17 cellular contexts compared by ENCODE assay signal in the genomic region with DNA sequence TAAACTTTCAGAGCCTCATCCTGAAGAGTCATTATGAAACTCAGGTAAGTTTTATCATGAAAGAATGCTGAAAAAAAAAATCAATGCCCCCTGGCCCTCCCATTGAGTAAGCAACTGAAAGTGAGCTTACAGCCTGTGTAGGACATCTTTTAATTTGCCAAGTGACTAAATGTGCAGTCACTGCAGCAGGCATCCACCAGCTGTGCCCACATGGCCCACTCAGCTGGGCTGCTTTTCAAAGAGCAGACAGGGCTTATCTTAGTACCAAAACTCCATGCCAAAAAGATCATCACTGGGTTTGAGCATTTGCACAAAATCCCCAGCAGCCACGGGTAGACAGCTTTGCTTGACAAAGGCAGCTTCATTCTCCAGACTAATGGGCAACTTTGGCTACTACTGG.
DNase-seq lines count a peak whose midpoint lies in the region; ATAC-seq and TF ChIP-seq lines count a peak whose summit lies in the region.
"Had no signal": no experiment of that assay in that cellular context is flagged by ENCODE, and none has a peak within 500 bp of the region (broad histone marks: within the 10 kb centered on the region; RNA-seq: fewer than 3 reads in every experiment).

No MANE protein-coding gene starts in this region.

- no peaks in the 10 kb centered on the region for H3K27me3 ChIP-seq in mammary epithelial cell (ENCODE audit: insufficient read depth, low read length)
- H3K27me3 ChIP-seq in breast epithelium: no peaks in the 10 kb centered on the region
- no peaks in the 10 kb centered on the region for H3K27me3 ChIP-seq in RWPE2 (ENCODE audit: insufficient read depth, poor library complexity, severe bottlenecking)
- H3K27me3 ChIP-seq in foreskin keratinocyte: no peaks in the 10 kb centered on the region

- H3K4me3 Mint-ChIP-seq in activated CD4-positive, alpha-beta memory T cell treated with anti-CD3 and anti-CD28 coated beads, Interleukin-2, amount 10 ng/mL, durations not matched to agents 7 days and 5 days: no peak overlapping the region

- POLR2A ChIA-PET in activated CD4-positive, alpha-beta memory T cell treated with anti-CD3 and anti-CD28 coated beads, Interleukin-2, amount 10 ng/mL, durations not matched to agents 7 days and 5 days (lab: Charles Lee): no interaction called here

- no peaks in the 10 kb centered on the region for H4K20me1 ChIP-seq in mammary epithelial cell (ENCODE audit: insufficient read depth, low read length)

- no TSS peak for BruUV-seq in mammary epithelial cell (replicated peaks; lab: Mats Ljungman, UMichigan)

- no peak overlapping the region for H3K4me2 ChIP-seq in mammary epithelial cell (ENCODE audit: insufficient read depth, low read depth, low read length)
- H3K4me2 ChIP-seq: KMS-11, PC-9 had no signal

- H3K4me1 Mint-ChIP-seq in activated CD4-positive, alpha-beta memory T cell treated with anti-CD3 and anti-CD28 coated beads, Interleukin-2, amount 10 ng/mL, durations not matched to agents 7 days and 5 days: no peaks in the 10 kb centered on the region

- TF ChIP-seq POLR2A in breast epithelium (IDR thresholded peaks at IDR 0.05): no peak

- no peak overlapping the region for H3K9ac ChIP-seq in mammary epithelial cell (ENCODE audit: insufficient read depth, low read length)
- H3K9ac ChIP-seq: KMS-11 had no signal

- no peak overlapping the region for H3K27ac Mint-ChIP-seq in activated CD4-positive, alpha-beta memory T cell treated with anti-CD3 and anti-CD28 coated beads, Interleukin-2, amount 10 ng/mL, durations not matched to agents 7 days and 5 days

- TF ChIP-seq CTCF in mammary epithelial cell (conservative IDR thresholded peaks at IDR 0.05 in 1 of 2, IDR thresholded peaks at IDR 0.05 in 1 of 2; ENCODE audit: extremely low read depth in 1 of 2, insufficient read depth in 1 of 2, low read depth in 1 of 2, low read length in 2 of 2): no peak
- TF ChIP-seq CTCF in breast epithelium (IDR thresholded peaks at IDR 0.05): no peak
- TF ChIP-seq CTCF in RWPE2 (IDR thresholded peaks at IDR 0.05; ENCODE audit: poor library complexity, severe bottlenecking): no peak
- no peak for TF ChIP-seq CTCF in foreskin keratinocyte (conservative IDR thresholded peaks at IDR 0.05)

- CTCF ChIA-PET in mammary epithelial cell (lab: Charles Lee; ENCODE audit: low non-redundant PET): interaction anchor here (0.6 kb wide), 2 partner anchors 46 to 58 kb away, joined by 3 to 7 read pairs; no protein-coding TSS in a partner anchor
- CTCF ChIA-PET in activated CD4-positive, alpha-beta memory T cell treated with anti-CD3 and anti-CD28 coated beads, Interleukin-2, amount 10 ng/mL, durations not matched to agents 7 days and 5 days (lab: Charles Lee): no interaction called here

- H3K4me3 ChIP-seq in mammary epithelial cell (replicated peaks in 1 of 3; ENCODE audit: insufficient read depth in 1 of 3, low read depth in 2 of 3, low read length in 3 of 3): no peak overlapping the region
- H3K4me3 ChIP-seq in breast epithelium: no peak overlapping the region
- no peak overlapping the region for H3K4me3 ChIP-seq in RWPE2 (ENCODE audit: severe bottlenecking)
- H3K4me3 ChIP-seq: PC-9 had no signal

- H3K9me3 ChIP-seq in mammary epithelial cell (replicated peaks; ENCODE audit: insufficient read depth, low read length): peaks cover 12% of the 10 kb centered on the region
- peaks cover 10 to 29% of the 10 kb centered on the region in 2 donors for H3K9me3 ChIP-seq in breast epithelium
- peaks cover 8% of the 10 kb centered on the region for H3K9me3 ChIP-seq in RWPE2 (ENCODE audit: severe bottlenecking)

- intact Hi-C loops in mammary epithelial cell (cut with micrococcal nuclease) (no loop called here), breast epithelium (cut with DNase I; ENCODE audit: low total_unique reads) (no loop called here)

- peak overlapping the region; percentile 66 for H3K27ac ChIP-seq in mammary epithelial cell (ENCODE audit: insufficient read depth, low read depth, low read length)
- no peak overlapping the region for H3K27ac ChIP-seq in breast epithelium
- H3K27ac ChIP-seq in RWPE2 (ENCODE audit: poor library complexity, severe bottlenecking): peak overlapping the region; percentile 100
- H3K27ac ChIP-seq in foreskin keratinocyte: peak overlapping the region; percentile 50
- H3K27ac ChIP-seq: C4-2B, KMS-11, PC-9 had no signal

- H2AFZ ChIP-seq in mammary epithelial cell (ENCODE audit: low read depth, low read length): no peak overlapping the region
- H2AFZ ChIP-seq: PC-9 had no signal

- no peaks in the 10 kb centered on the region for H3K36me3 Mint-ChIP-seq in activated CD4-positive, alpha-beta memory T cell treated with anti-CD3 and anti-CD28 coated beads, Interleukin-2, amount 10 ng/mL, durations not matched to agents 7 days and 5 days (ENCODE audit: low read depth)

- peaks cover 4% of the 10 kb centered on the region for H3K9me3 Mint-ChIP-seq in activated CD4-positive, alpha-beta memory T cell treated with anti-CD3 and anti-CD28 coated beads, Interleukin-2, amount 10 ng/mL, durations not matched to agents 7 days and 5 days

- H3K27me3 Mint-ChIP-seq in activated CD4-positive, alpha-beta memory T cell treated with anti-CD3 and anti-CD28 coated beads, Interleukin-2, amount 10 ng/mL, durations not matched to agents 7 days and 5 days: no peaks in the 10 kb centered on the region

- ATAC-seq in RWPE2 (ENCODE audit: low read depth): peak; percentile 86
- peak; percentile 98 for ATAC-seq in foreskin keratinocyte
- ATAC-seq: HepG2 had no signal

- DNase-seq in mammary epithelial cell: peak; percentile 69
- DNase-seq in breast epithelium (ENCODE audit: low spot score in 2 of 2): no peak
- DNase-seq in RWPE2 (ENCODE audit: low spot score): no peak
- peak; percentile 67 to 86 for DNase-seq in foreskin keratinocyte
- no peak for DNase-seq in SIG-M5 treated with dmso at 0.1 percent for 504 hours (lab: John Stamatoyannopoulos, UW; ENCODE audit: unreplicated experiment)
- no peak for DNase-seq in activated CD4-positive, alpha-beta memory T cell treated with anti-CD3 and anti-CD28 coated beads, Interleukin-2, amount 10 ng/mL, durations not matched to agents 7 days and 5 days
- no peak for DNase-seq in NCI-H1105 (lab: John Stamatoyannopoulos, UW)
- DNase-seq in activated CD4-positive, alpha-beta T cell treated with anti-CD3 and anti-CD28 coated beads, Interleukin-2, amount 50 U/mL, for 4 hours: no peak
- DNase-seq: 8988T, NCI-H1436, NCI-H2029, NCI-H2171 treated with DMSO at 0.1 percent for 48 hours, NCI-H82, PC-9 had no signal

- dilution Hi-C loops in mammary epithelial cell (cut with HindIII; ENCODE audit: low sequenced_read_pairs): no loop called here

- 78% methylated on average over 1 of the region's 1 CpG for WGBS in mammary epithelial cell (ENCODE audit: low coverage, missing lambda C conversion rate)

- H3K36me3 ChIP-seq in mammary epithelial cell (ENCODE audit: insufficient read depth, low read length) (no peaks in the 10 kb centered on the region), breast epithelium (no peaks in the 10 kb centered on the region), RWPE2 (ENCODE audit: low read depth) (peaks cover 1% of the 10 kb centered on the region; the same call in 1 of the 2 replicates)

- peaks cover 12% of the 10 kb centered on the region for H3K79me2 ChIP-seq in mammary epithelial cell (ENCODE audit: insufficient read depth, low read length)

- peaks cover 31% of the 10 kb centered on the region for H3K4me1 ChIP-seq in mammary epithelial cell (ENCODE audit: insufficient read depth, low read length)
- H3K4me1 ChIP-seq in breast epithelium: no peaks in the 10 kb centered on the region
- H3K4me1 ChIP-seq in RWPE2 (ENCODE audit: insufficient read depth, poor library complexity, severe bottlenecking): peaks cover 24% of the 10 kb centered on the region
- peaks cover 29% of the 10 kb centered on the region for H3K4me1 ChIP-seq in foreskin keratinocyte

- in situ Hi-C loops in mammary epithelial cell (cut with MboI; ENCODE audit: low sequenced_read_pairs in 2 of 2): no loop called here

Comparison
In these comparisons a context has a peak if more than half of its experiments do, and no peak if none do; other contexts are left out.
1. DNase-seq: peak in mammary epithelial cell (single experiment) and foreskin keratinocyte (2 of 2); none in breast epithelium (0 of 2), RWPE2 (single experiment), SIG-M5 treated with dmso at 0.1 percent for 504 hours (single experiment), activated CD4-positive, alpha-beta memory T cell treated with anti-CD3 and anti-CD28 coated beads, Interleukin-2, amount 10 ng/mL, durations not matched to agents 7 days and 5 days (single experiment), NCI-H1105 (single experiment) and activated CD4-positive, alpha-beta T cell treated with anti-CD3 and anti-CD28 coated beads, Interleukin-2, amount 50 U/mL, for 4 hours (0 of 2).
2. H3K27ac ChIP-seq: peak in mammary epithelial cell (single experiment), RWPE2 (single experiment) and foreskin keratinocyte (single experiment); none in breast epithelium (0 of 2).